ENCODE assay signal across 23 cellular contexts in genomic region chr20:10109621-10110020, GRCh38.
"Had no signal": no experiment of that assay in that cellular context is flagged by ENCODE, and none has a peak within 500 bp of the region (broad histone marks: within the 10 kb centered on the region; RNA-seq: fewer than 3 reads in every experiment).

No MANE protein-coding gene starts in this region.

- H3K27me3 Mint-ChIP-seq: activated B cell treated with CpG ODN at 0.5 μM for 24 hours; stimulated activated naive B cell treated with anti-CD40 and anti-IgM and Interleukin-4, amounts not matched to agents 10 μg/mL and 1 μg/mL and 100 μg/mL, for 72 hours had no signal

- H3K27me3 ChIP-seq: ovary, right atrium auricular region, stomach, thyroid gland, upper lobe of left lung had no signal

- H3K9me3 ChIP-seq: ovary, psoas muscle, thyroid gland, upper lobe of left lung had no signal

- DNase-seq: activated B cell treated with CpG ODN at 0.5 μM for 24 hours; activated CD4-positive, alpha-beta T cell treated with anti-CD3 and anti-CD28 coated beads, Interleukin-2, amount 50 U/mL, for 1 hour; activated CD8-positive, alpha-beta T cell treated with anti-CD3 and anti-CD28 coated beads for 36 hours; activated gamma-delta T cell treated with Interleukin-2 at 50 U/mL for 16 hours; activated naive CD4-positive, alpha-beta T cell treated with anti-CD3 and anti-CD28 coated beads, Interleukin-2, amount 50 U/mL, for 16 hours; activated T-cell treated with anti-CD3 and anti-CD28 coated beads, Interleukin-2, amount 50 U/mL, for 4 hours; amniotic stem cell; cortex of kidney; heart right ventricle; naive thymus-derived CD4-positive, alpha-beta T cell; ovary; psoas muscle; stimulated activated CD4-positive, alpha-beta T cell treated with anti-CD3 and anti-CD28 coated beads, Interleukin-15, amount 100 ng/mL, for 24 hours; stimulated activated CD4-positive, alpha-beta T cell treated with anti-CD3 and anti-CD28 coated beads, Interleukin-2, amount 100 ng/mL, for 24 hours; stimulated activated naive B cell treated with anti-CD40 and anti-IgM and Interleukin-4, amounts not matched to agents 10 μg/mL and 1 μg/mL and 100 μg/mL, for 72 hours; stomach; T-helper 2 cell; thyroid gland; upper lobe of left lung had no signal

- H3K4me1 ChIP-seq: heart right ventricle, psoas muscle, right atrium auricular region, thyroid gland, upper lobe of left lung had no signal

- H3K27ac ChIP-seq: foreskin keratinocyte, heart right ventricle, ovary, psoas muscle, right atrium auricular region, thyroid gland, upper lobe of left lung had no signal

- H3K27ac Mint-ChIP-seq: activated B cell treated with CpG ODN at 0.5 μM for 24 hours; activated CD8-positive, alpha-beta T cell treated with anti-CD3 and anti-CD28 coated beads for 36 hours; activated T-helper 17 cell treated with anti-CD3 and anti-CD28 coated beads, Interleukin-2, amount 50 U/mL, for 72 hours; naive thymus-derived CD4-positive, alpha-beta T cell; stimulated activated naive B cell treated with anti-CD40 and anti-IgM and Interleukin-4, amounts not matched to agents 10 μg/mL and 1 μg/mL and 100 μg/mL, for 72 hours had no signal

- H3K4me3 Mint-ChIP-seq: activated B cell treated with CpG ODN at 0.5 μM for 24 hours; activated CD8-positive, alpha-beta T cell treated with anti-CD3 and anti-CD28 coated beads for 36 hours; activated T-cell treated with anti-CD3 and anti-CD28 coated beads, Interleukin-2, amount 50 U/mL, for 4 hours; activated T-helper 17 cell treated with anti-CD3 and anti-CD28 coated beads, Interleukin-2, amount 50 U/mL, for 72 hours; naive thymus-derived CD4-positive, alpha-beta T cell; stimulated activated naive B cell treated with anti-CD40 and anti-IgM and Interleukin-4, amounts not matched to agents 10 μg/mL and 1 μg/mL and 100 μg/mL, for 72 hours had no signal

- H3K4me1 Mint-ChIP-seq: activated B cell treated with CpG ODN at 0.5 μM for 24 hours; activated T-helper 17 cell treated with anti-CD3 and anti-CD28 coated beads, Interleukin-2, amount 50 U/mL, for 72 hours had no signal

- H3K36me3 Mint-ChIP-seq: naive thymus-derived CD4-positive, alpha-beta T cell had no signal

- H3K36me3 ChIP-seq: heart right ventricle, ovary, right atrium auricular region, stomach, thyroid gland, upper lobe of left lung had no signal

- H3K4me3 ChIP-seq: heart right ventricle, lung, ovary, psoas muscle, right atrium auricular region, stomach, thyroid gland, upper lobe of left lung had no signal

- H3K9me3 Mint-ChIP-seq: activated CD8-positive, alpha-beta T cell treated with anti-CD3 and anti-CD28 coated beads for 36 hours had no signal

- ATAC-seq: activated CD8-positive, alpha-beta T cell treated with anti-CD3 and anti-CD28 coated beads for 36 hours; activated T-cell treated with anti-CD3 and anti-CD28 coated beads, Interleukin-2, amount 50 U/mL, for 4 hours; heart right ventricle; naive thymus-derived CD4-positive, alpha-beta T cell; psoas muscle; stimulated activated naive B cell treated with anti-CD40 and anti-IgM and Interleukin-4, amounts not matched to agents 10 μg/mL and 1 μg/mL and 100 μg/mL, for 72 hours had no signal
